In genomic region chr21:14875704-14876364, GRCh38 we compare ENCODE assay signal across 11 cellular contexts.
DNase-seq lines count a peak whose midpoint lies in the region; ATAC-seq and TF ChIP-seq lines count a peak whose summit lies in the region.
"Had no signal": no experiment of that assay in that cellular context is flagged by ENCODE, and none has a peak within 500 bp of the region (broad histone marks: within the 10 kb centered on the region; RNA-seq: fewer than 3 reads in every experiment).

No MANE protein-coding gene starts in this region.

- H3K4me1 Mint-ChIP-seq in Calu3 (ENCODE audit: low read depth, unreplicated experiment) = peaks cover 79% of the 10 kb centered on the region

- CTCF ChIA-PET in Calu3 (lab: Charles Lee) = interaction anchor here (1.3 kb wide), 1 partner anchor 12 kb away, joined by 5 read pairs; no protein-coding TSS in a partner anchor

- intact Hi-C loops in Calu3 (cut with micrococcal nuclease; ENCODE audit: unreplicated experiment) = loop anchor here (2.0 to 5.0 kb wide), 6 partner anchors 66 to 346 kb away; partner anchors contain the start of gene NRIP1

- TF ChIP-seq CTCF in Calu3 (IDR thresholded peaks at IDR 0.05; ENCODE audit: unreplicated experiment) (no peak), brain microvascular endothelial cell (IDR thresholded peaks at IDR 0.05; ENCODE audit: low read depth, low read length, missing control alignments) (no peak)

- H3K27me3 ChIP-seq in brain microvascular endothelial cell (replicated peaks) = no peaks in the 10 kb centered on the region
- H3K27me3 ChIP-seq: BLaER1 treated with 17β-estradiol and CSF1 and Interleukin-3, amounts not matched to agents 10 nM and 100 nM had no signal

- no peak overlapping the region for H3K4me3 ChIP-seq in brain microvascular endothelial cell (ENCODE audit: low read depth, low read length)
- H3K4me3 ChIP-seq: BLaER1 treated with 17β-estradiol and CSF1 and Interleukin-3, amounts not matched to agents 10 nM and 100 nM had no signal

- H3K9me3 Mint-ChIP-seq in Calu3 (ENCODE audit: low read depth, unreplicated experiment) = no peaks in the 10 kb centered on the region
- H3K9me3 Mint-ChIP-seq: activated T-cell treated with anti-CD3 and anti-CD28 coated beads, Interleukin-2, amount 50 U/mL, for 4 hours; neural crest cell had no signal

- no peaks in the 10 kb centered on the region for H3K36me3 ChIP-seq in brain microvascular endothelial cell (replicated peaks)
- H3K36me3 ChIP-seq: BLaER1 treated with 17β-estradiol and CSF1 and Interleukin-3, amounts not matched to agents 10 nM and 100 nM had no signal

- H3K27ac ChIP-seq in brain microvascular endothelial cell = peak overlapping the region; percentile 37
- H3K27ac ChIP-seq: BLaER1 treated with 17β-estradiol and CSF1 and Interleukin-3, amounts not matched to agents 10 nM and 100 nM had no signal

- no peaks in the 10 kb centered on the region for H3K27me3 Mint-ChIP-seq in Calu3 (ENCODE audit: unreplicated experiment)

- in situ Hi-C loops in brain microvascular endothelial cell (cut with HindIII; ENCODE audit: low pct_ligation_motif_present, low sequenced_read_pairs) = no loop called here

- DNase-seq in Calu3 = peak; percentile 20
- DNase-seq in brain microvascular endothelial cell = no peak
- no peak for DNase-seq in activated effector memory CD4-positive, alpha-beta T cell treated with Interleukin-2 at 50 U/mL for 16 hours
- no peak for DNase-seq in NCI-H2196 treated with DMSO at 0.1 percent for 48 hours (lab: John Stamatoyannopoulos, UW; ENCODE audit: unreplicated experiment)
- DNase-seq in SHP77 treated with DMSO at 0.1 percent for 48 hours (lab: John Stamatoyannopoulos, UW) = no peak
- no peak for DNase-seq in NCI-H82 treated with DMSO at 0.1 percent for 48 hours (lab: John Stamatoyannopoulos, UW; ENCODE audit: unreplicated experiment)
- DNase-seq: activated T-cell treated with anti-CD3 and anti-CD28 coated beads, Interleukin-2, amount 50 U/mL, for 4 hours had no signal

- H3K4me3 Mint-ChIP-seq in Calu3 (ENCODE audit: low read depth, unreplicated experiment) = no peak overlapping the region
- H3K4me3 Mint-ChIP-seq: activated T-cell treated with anti-CD3 and anti-CD28 coated beads, Interleukin-2, amount 50 U/mL, for 4 hours; neural crest cell had no signal

- peak overlapping the region; percentile 93 for H3K27ac Mint-ChIP-seq in Calu3 (ENCODE audit: unreplicated experiment)

- peaks cover 6% of the 10 kb centered on the region for H3K36me3 Mint-ChIP-seq in Calu3 (ENCODE audit: insufficient read depth, unreplicated experiment)

- no TSS peak for BruUV-seq in Calu3 (replicated peaks; lab: Mats Ljungman, UMichigan)

- peak; percentile 46 for ATAC-seq in GM19438 (IDR thresholded peaks at IDR 0.05; ENCODE audit: low read depth, unreplicated experiment)
- ATAC-seq in HG03066 (IDR thresholded peaks at IDR 0.05; ENCODE audit: low read depth, unreplicated experiment) = peak; percentile 60
- ATAC-seq: activated T-cell treated with anti-CD3 and anti-CD28 coated beads, Interleukin-2, amount 50 U/mL, for 4 hours had no signal
